In genomic region chr15:70308011-70308761, GRCh38 we compare ENCODE assay signal across 9 cellular contexts.
A peak's percentile ranks its signal among the peaks of the same experiment; 100 is the strongest.
DNase-seq lines count a peak whose midpoint lies in the region; ATAC-seq, FAIRE-seq and TF ChIP-seq lines count a peak whose summit lies in the region.
"Had no signal": no experiment of that assay in that cellular context is flagged by ENCODE, and none has a peak within 500 bp of the region (broad histone marks: within the 10 kb centered on the region; RNA-seq: fewer than 3 reads in every experiment).

No MANE protein-coding gene starts in this region.

- H3K4me2 ChIP-seq in Loucy (ENCODE audit: low read depth, low read length, poor library complexity, severe bottlenecking) = peak overlapping the region; percentile 36
- 0 out of 2 replicates have a peak overlapping the region, but pooled peaks have one; percentile 30 for H3K4me2 ChIP-seq in GM12878 (ENCODE audit: control insufficient read depth, insufficient read depth)

- no peak overlapping the region for H3K4me3 ChIP-seq in CD4-positive, CD25-positive, alpha-beta regulatory T cell (ENCODE audit: low read depth, low read length)
- H3K4me3 ChIP-seq in Loucy (ENCODE audit: low read length, poor library complexity, severe bottlenecking) = no peak overlapping the region
- no peak overlapping the region for H3K4me3 ChIP-seq in GM12878

- H3K36me3 Mint-ChIP-seq in CD4-positive, CD25-positive, alpha-beta regulatory T cell = no peaks in the 10 kb centered on the region
- peaks cover 6% of the 10 kb centered on the region for H3K36me3 Mint-ChIP-seq in chondrocyte (ENCODE audit: low read depth)

- H3K36me3 ChIP-seq in CD4-positive, CD25-positive, alpha-beta regulatory T cell (ENCODE audit: control insufficient read depth, insufficient read depth, low read length) = no peaks in the 10 kb centered on the region
- H3K36me3 ChIP-seq in Loucy (ENCODE audit: insufficient read depth, low read length) = no peaks in the 10 kb centered on the region
- H3K36me3 ChIP-seq in GM12878 (ENCODE audit: control insufficient read depth in 2 of 2, insufficient read depth in 2 of 2, low read length in 1 of 2) = no peaks in the 10 kb centered on the region

- BruUV-seq in GM12878 (replicated peaks; lab: Mats Ljungman, UMichigan) = no TSS peak

- H3K4me1 ChIP-seq in CD4-positive, CD25-positive, alpha-beta regulatory T cell (ENCODE audit: control insufficient read depth, insufficient read depth, low read length, poor library complexity, severe bottlenecking) = no peaks in the 10 kb centered on the region
- H3K4me1 ChIP-seq in Loucy (ENCODE audit: insufficient read depth, low read length, poor library complexity, severe bottlenecking) (peaks cover 23% of the 10 kb centered on the region), GM12878 (ENCODE audit: control insufficient read depth, insufficient read depth, low read length) (peaks cover 6% of the 10 kb centered on the region)

- peaks cover 0 to 4% (median 0%) of the 10 kb centered on the region in 7 donors for H3K9me3 Mint-ChIP-seq in CD4-positive, CD25-positive, alpha-beta regulatory T cell
- H3K9me3 Mint-ChIP-seq in chondrocyte (ENCODE audit: low read depth) = peaks cover 6% of the 10 kb centered on the region

- peak; percentile 31 to 59 for ATAC-seq in CD4-positive, CD25-positive, alpha-beta regulatory T cell (ENCODE audit: low read depth in 2 of 2)
- ATAC-seq in GM19395 (IDR thresholded peaks at IDR 0.05; ENCODE audit: unreplicated experiment) = peak; percentile 65
- peak; percentile 84 for ATAC-seq in GM12878
- no peak for ATAC-seq in HG03135 (IDR thresholded peaks at IDR 0.05; ENCODE audit: unreplicated experiment)

- TF ChIP-seq CTCF in Loucy (conservative IDR thresholded peaks at IDR 0.05; ENCODE audit: low read length) = no peak
- TF ChIP-seq CTCF in GM12878 (IDR thresholded peaks at IDR 0.05 in 2 of 3, conservative IDR thresholded peaks at IDR 0.05 in 1 of 3; ENCODE audit: control insufficient read depth in 2 of 3, extremely low read depth in 1 of 3, insufficient read depth in 1 of 3, low read depth in 3 of 3, low read length in 3 of 3) = no peak
- no peak for TF ChIP-seq CTCF in chondrocyte (IDR thresholded peaks at IDR 0.05)

- POLR2A ChIA-PET in GM12878 (lab: Charles Lee) = no interaction called here

- H3K9me3 ChIP-seq in CD4-positive, CD25-positive, alpha-beta regulatory T cell (ENCODE audit: control insufficient read depth in 2 of 2, low read length in 2 of 2) = no peaks in the 10 kb centered on the region
- H3K9me3 ChIP-seq in Loucy (ENCODE audit: insufficient read depth, low read depth, low read length) (no peaks in the 10 kb centered on the region), GM12878 (replicated peaks; ENCODE audit: control insufficient read depth, insufficient read depth, low read length) (no peaks in the 10 kb centered on the region; the same call in 2 of the 3 replicates)

- DNase-seq in CD4-positive, CD25-positive, alpha-beta regulatory T cell = peak in 1 of 3 donors; percentile 11
- DNase-seq in GM12878 (ENCODE audit: low read depth, low spot score) (peak; percentile 47), A172 (ENCODE audit: low spot score) (no peak), NCI-H82 (lab: John Stamatoyannopoulos, UW) (no peak), chondrocyte (ENCODE audit: low spot score) (no peak)
- DNase-seq: NCI-H1930 had no signal

- no peak for FAIRE-seq in GM12878 (lab: Jason Lieb, UNC)

- no peaks in the 10 kb centered on the region for H3K9me2 ChIP-seq in Loucy (replicated peaks; ENCODE audit: low read depth, low read length)

- H2AFZ ChIP-seq in Loucy (ENCODE audit: low read length) (peak overlapping the region; percentile 68), GM12878 (ENCODE audit: control insufficient read depth, low read depth, low read length) (no peak overlapping the region)

- 2% methylated on average over 5 of the region's 5 CpGs for WGBS in GM12878 (ENCODE audit: insufficient coverage, insufficient replicate concordance, low lambda C conversion rate, missing lambda C conversion rate)

- SMC1A ChIA-PET in GM12878 (lab: Charles Lee; ENCODE audit: uncharacterized antibody, unreplicated experiment) = interaction anchor here (0.7 to 1.4 kb wide), 3 partner anchors 8 to 14 kb away, joined by 3 to 4 read pairs (median 3); no protein-coding TSS in a partner anchor

- TF ChIP-seq RAD21 in GM12878 (IDR thresholded peaks at IDR 0.05; ENCODE audit: insufficient read depth, low read depth, low read length) = no peak

- H3K27ac Mint-ChIP-seq in CD4-positive, CD25-positive, alpha-beta regulatory T cell = peak overlapping the region in 1 of 3 donors; percentile 42
- H3K27ac Mint-ChIP-seq in chondrocyte (ENCODE audit: unreplicated experiment) = no peak overlapping the region

- peaks cover 4% of the 10 kb centered on the region for H3K27me3 Mint-ChIP-seq in CD4-positive, CD25-positive, alpha-beta regulatory T cell
- H3K27me3 Mint-ChIP-seq in chondrocyte (ENCODE audit: low read depth) = peaks cover 36% of the 10 kb centered on the region

- H3K9ac ChIP-seq in Loucy (ENCODE audit: low read depth, low read length, poor library complexity, severe bottlenecking) (no peak overlapping the region), GM12878 (ENCODE audit: control insufficient read depth, insufficient read depth, low read length) (no peak overlapping the region)

- peaks cover 2% of the 10 kb centered on the region for H3K27me3 ChIP-seq in CD4-positive, CD25-positive, alpha-beta regulatory T cell (ENCODE audit: control insufficient read depth, insufficient read depth, low read length)
- H3K27me3 ChIP-seq in Loucy (ENCODE audit: insufficient read depth, low read length, poor library complexity, severe bottlenecking) = no peaks in the 10 kb centered on the region
- no peaks in the 10 kb centered on the region; a peak in 3 of 4 replicates for H3K27me3 ChIP-seq in GM12878 (replicated peaks in 1 of 2; ENCODE audit: control insufficient read depth in 2 of 2, insufficient read depth in 2 of 2, low read length in 1 of 2)

- no peak overlapping the region for H3K27ac ChIP-seq in CD4-positive, CD25-positive, alpha-beta regulatory T cell (ENCODE audit: insufficient read depth, low read length, poor library complexity, severe bottlenecking)
- no peak overlapping the region for H3K27ac ChIP-seq in GM12878 (ENCODE audit: control insufficient read depth, insufficient read depth)

- RAD21 ChIA-PET in GM12878 (lab: Charles Lee; ENCODE audit: unreplicated experiment) = no interaction called here

- TF ChIP-seq EP300 in GM12878 (IDR thresholded peaks at IDR 0.05; ENCODE audit: borderline replicate concordance in 1 of 2, control insufficient read depth in 1 of 2, low read depth in 2 of 2, low read length in 2 of 2) = peak in 1 of 2 experiments; percentile 25; a peak in 1 of 4 replicates

- H3K79me2 ChIP-seq in Loucy (ENCODE audit: insufficient read depth, low read length) (no peaks in the 10 kb centered on the region), GM12878 (ENCODE audit: control insufficient read depth, insufficient read depth, low read length) (no peaks in the 10 kb centered on the region)

- CTCF ChIA-PET in GM12878 (lab: Yijun Ruan, JAX) = no interaction called here

- TF ChIP-seq POLR2A in GM12878 (IDR thresholded peaks at IDR 0.05; ENCODE audit: low read depth, low read length) = no peak

- peaks cover 0 to 10% (median 8%) of the 10 kb centered on the region in 4 donors for H3K4me1 Mint-ChIP-seq in CD4-positive, CD25-positive, alpha-beta regulatory T cell
- no peaks in the 10 kb centered on the region for H3K4me1 Mint-ChIP-seq in chondrocyte (ENCODE audit: low read depth)

- H3K4me3 Mint-ChIP-seq in CD4-positive, CD25-positive, alpha-beta regulatory T cell = no peak overlapping the region
- no peak overlapping the region for H3K4me3 Mint-ChIP-seq in chondrocyte (ENCODE audit: unreplicated experiment)

- intact Hi-C loops in GM12878 (cut with micrococcal nuclease; ENCODE audit: unreplicated experiment) = no loop called here

- H3F3A ChIP-seq in Loucy (ENCODE audit: low read depth) = no peaks in the 10 kb centered on the region

- in situ Hi-C loops in GM12878 (cut with MboI) = no loop called here

- H4K20me1 ChIP-seq in Loucy (ENCODE audit: insufficient read depth, low read length, poor library complexity, severe bottlenecking) (no peaks in the 10 kb centered on the region), GM12878 (ENCODE audit: control insufficient read depth, insufficient read depth) (no peaks in the 10 kb centered on the region)

TF ChIP-seq in GM12878, 131 proteins besides CTCF, POLR2A, EP300 and RAD21 (continues in another document):
- TF ChIP-seq ZNF592 (IDR thresholded peaks at IDR 0.05) (no peak), JUND (IDR thresholded peaks at IDR 0.05; ENCODE audit: low read depth, low read length) (no peak), PAX5 (IDR thresholded peaks at IDR 0.05; ENCODE audit: borderline replicate concordance, low read depth, low read length) (no peak), BCL11A (IDR thresholded peaks at IDR 0.05; ENCODE audit: low read depth, low read length) (peak; percentile 47; the same call in 1 of the 2 replicates), NR2F1 (conservative IDR thresholded peaks at IDR 0.05) (peak; percentile 89)
